In the genomic region with DNA sequence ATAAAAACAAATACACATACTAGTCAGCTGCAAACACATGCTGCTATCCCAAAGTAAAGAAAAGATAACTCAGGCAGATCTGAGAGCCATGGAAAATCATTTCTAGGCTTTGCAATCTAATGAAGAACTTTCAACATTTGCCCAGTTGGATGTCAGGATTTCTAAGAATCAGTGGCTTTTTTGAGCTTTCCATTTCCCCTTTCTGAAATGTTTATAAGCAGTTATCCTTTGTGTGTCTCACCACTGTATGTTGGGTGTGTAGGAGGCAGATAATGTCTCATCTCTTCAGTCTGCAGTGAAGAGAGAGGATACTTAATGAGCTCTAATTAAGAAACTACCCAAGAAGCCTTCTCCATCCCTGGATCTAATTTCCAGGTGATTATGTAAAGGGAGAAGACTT, we compare ENCODE assay signal across 17 cellular contexts. TPM values are rescaled to one million over a fixed set of nuclear protein-coding genes. Genes with fewer than 3 reads are reported as not detected.
"Had no signal": no experiment of that assay in that cellular context is flagged by ENCODE, and none has a peak within 500 bp of the region (broad histone marks: within the 10 kb centered on the region; RNA-seq: fewer than 3 reads in every experiment).

No MANE protein-coding gene starts in this region.

- H3K36me3 Mint-ChIP-seq: naive thymus-derived CD8-positive, alpha-beta T cell; stimulated activated naive B cell treated with anti-CD40 and anti-IgM and Interleukin-4, amounts not matched to agents 10 μg/mL and 1 μg/mL and 100 μg/mL, for 72 hours had no signal

- H3K4me1 Mint-ChIP-seq: naive thymus-derived CD8-positive, alpha-beta T cell; stimulated activated naive B cell treated with anti-CD40 and anti-IgM and Interleukin-4, amounts not matched to agents 10 μg/mL and 1 μg/mL and 100 μg/mL, for 72 hours had no signal

- H3K27ac Mint-ChIP-seq: effector memory CD8-positive, alpha-beta T cell; naive thymus-derived CD8-positive, alpha-beta T cell; stimulated activated naive B cell treated with anti-CD40 and anti-IgM and Interleukin-4, amounts not matched to agents 10 μg/mL and 1 μg/mL and 100 μg/mL, for 72 hours had no signal

- DNase-seq: effector memory CD8-positive, alpha-beta T cell; gastrocnemius medialis; heart right ventricle; hypothalamus; kidney glomerular epithelial cell; mammary epithelial cell; naive thymus-derived CD8-positive, alpha-beta T cell; posterior cingulate gyrus; stimulated activated CD4-positive, alpha-beta T cell treated with anti-CD3 and anti-CD28 coated beads, Interleukin-2, amount 100 ng/mL, for 24 hours; stimulated activated CD4-positive, alpha-beta T cell treated with anti-CD3 and anti-CD28 coated beads, Interleukin-4, amount 100 ng/mL, for 4 hours; stimulated activated naive B cell treated with anti-CD40 and anti-IgM and Interleukin-4, amounts not matched to agents 10 μg/mL and 1 μg/mL and 100 μg/mL, for 72 hours; stomach; substantia nigra; transverse colon had no signal

- H3K9me3 Mint-ChIP-seq: effector memory CD8-positive, alpha-beta T cell; stimulated activated naive B cell treated with anti-CD40 and anti-IgM and Interleukin-4, amounts not matched to agents 10 μg/mL and 1 μg/mL and 100 μg/mL, for 72 hours had no signal

- ATAC-seq: effector memory CD8-positive, alpha-beta T cell; gastrocnemius medialis; heart right ventricle; naive thymus-derived CD8-positive, alpha-beta T cell; sciatic nerve; stimulated activated naive B cell treated with anti-CD40 and anti-IgM and Interleukin-4, amounts not matched to agents 10 μg/mL and 1 μg/mL and 100 μg/mL, for 72 hours had no signal

- H3K4me3 Mint-ChIP-seq: effector memory CD8-positive, alpha-beta T cell; naive thymus-derived CD8-positive, alpha-beta T cell; neural crest cell; stimulated activated naive B cell treated with anti-CD40 and anti-IgM and Interleukin-4, amounts not matched to agents 10 μg/mL and 1 μg/mL and 100 μg/mL, for 72 hours had no signal

RNA-seq across cellular contexts. Expression of a gene that starts 43.6 kb away (rescaled TPM):
- total RNA-seq: mononuclear cell; naive thymus-derived CD8-positive, alpha-beta T cell had no signal
